Comparison of ENCODE assay signal across 21 cellular contexts in the genomic region with DNA sequence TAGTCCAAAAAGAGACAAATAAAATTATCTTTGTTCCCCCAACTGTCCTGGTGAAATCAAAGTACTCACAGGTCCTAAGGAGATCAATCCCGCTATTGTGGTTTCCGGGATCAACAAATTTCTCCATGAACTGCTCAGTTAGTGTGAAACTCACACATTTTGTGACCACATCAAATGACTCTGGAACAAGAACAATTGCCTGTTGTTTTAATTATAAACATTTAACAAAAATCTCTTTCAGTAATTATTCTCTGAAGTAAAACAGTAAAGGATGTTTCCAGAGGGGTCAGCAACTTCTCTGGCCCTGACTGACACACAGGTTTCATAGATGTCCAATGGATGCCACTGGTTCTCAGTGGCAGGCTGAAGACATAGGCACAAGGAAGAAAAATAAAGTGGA. TPM values are rescaled to one million over a fixed set of nuclear protein-coding genes. Genes with fewer than 3 reads are reported as not detected.
DNase-seq lines count a peak whose midpoint lies in the region; ATAC-seq and TF ChIP-seq lines count a peak whose summit lies in the region.
"Had no signal": no experiment of that assay in that cellular context is flagged by ENCODE, and none has a peak within 500 bp of the region (broad histone marks: within the 10 kb centered on the region; RNA-seq: fewer than 3 reads in every experiment).

No MANE protein-coding gene starts in this region.

- no peak for TF ChIP-seq CTCF in brain microvascular endothelial cell (IDR thresholded peaks at IDR 0.05; ENCODE audit: low read depth, low read length, missing control alignments)

- H3K4me3 ChIP-seq in brain microvascular endothelial cell (ENCODE audit: low read depth, low read length), result no peak overlapping the region
- H3K4me3 ChIP-seq: adrenal gland, left lung, MG63, right lobe of liver had no signal

- DNase-seq in activated naive CD4-positive, alpha-beta T cell (lab: John Stamatoyannopoulos, UW), result no peak
- no peak for DNase-seq in activated T-helper 2 cell treated with anti-CD3 and anti-CD28 coated beads, Interferon-gamma antibody, Interleukin-2, Interleukin-4, amounts not matched to agents 10 μg/mL and 5 μg/mL and 100 μg/mL, durations not matched to agents 14 hours and 24 hours and 36 hours (ENCODE audit: low spot score)
- DNase-seq in head of caudate nucleus (peak in 26 of 42 donors; percentile 13 to 80 (median 46)), NCI-H1694 treated with DMSO at 0.1 percent for 48 hours (lab: John Stamatoyannopoulos, UW) (no peak), brain microvascular endothelial cell (no peak)
- DNase-seq: adrenal gland, Caco-2, EL, left lung, MG63, NCI-H187 treated with DMSO at 0.1 percent for 48 hours, NCI-H446, right lobe of liver, SW 1271 had no signal

- H3K4me3 Mint-ChIP-seq in activated naive CD4-positive, alpha-beta T cell treated with anti-CD3 and anti-CD28 coated beads, Interleukin-2, amount 50 U/mL, for 24 hours, result peak overlapping the region; percentile 99
- peak overlapping the region; percentile 92 for H3K4me3 Mint-ChIP-seq in activated T-helper 2 cell treated with anti-CD3 and anti-CD28 coated beads, Interferon-gamma antibody, Interleukin-2, Interleukin-4, amounts not matched to agents 10 μg/mL and 5 μg/mL and 100 μg/mL, durations not matched to agents 14 hours and 24 hours and 36 hours (ENCODE audit: low read depth)

- no peaks in the 10 kb centered on the region for H3K27me3 Mint-ChIP-seq in activated naive CD4-positive, alpha-beta T cell treated with anti-CD3 and anti-CD28 coated beads, Interleukin-2, amount 50 U/mL, for 24 hours
- H3K27me3 Mint-ChIP-seq in activated T-helper 2 cell treated with anti-CD3 and anti-CD28 coated beads, Interferon-gamma antibody, Interleukin-2, Interleukin-4, amounts not matched to agents 10 μg/mL and 5 μg/mL and 100 μg/mL, durations not matched to agents 14 hours and 24 hours and 36 hours (ENCODE audit: low read depth), result no peaks in the 10 kb centered on the region

- H3K27me3 ChIP-seq in brain microvascular endothelial cell (replicated peaks), result no peaks in the 10 kb centered on the region
- H3K27me3 ChIP-seq: adrenal gland, left lung, MG63, right lobe of liver had no signal

- intact Hi-C loops in activated T-helper 2 cell treated with anti-CD3 and anti-CD28 coated beads, Interferon-gamma antibody, Interleukin-2, Interleukin-4, amounts not matched to agents 10 μg/mL and 5 μg/mL and 100 μg/mL, durations not matched to agents 14 hours and 24 hours and 36 hours (cut with micrococcal nuclease), result no loop called here
- intact Hi-C loops in head of caudate nucleus (cut with DNase I), result no loop called here

- H3K27ac ChIP-seq in temporal lobe (ENCODE audit: low read depth, low read length), result peak overlapping the region; percentile 99
- no peak overlapping the region for H3K27ac ChIP-seq in brain microvascular endothelial cell
- H3K27ac ChIP-seq: adrenal gland, left lung, right lobe of liver, VCaP had no signal

- no peak for ATAC-seq in GM21381 (IDR thresholded peaks at IDR 0.05; ENCODE audit: unreplicated experiment)
- ATAC-seq: HepG2, left lung, right lobe of liver had no signal

- H3K4me1 Mint-ChIP-seq in activated naive CD4-positive, alpha-beta T cell treated with anti-CD3 and anti-CD28 coated beads, Interleukin-2, amount 50 U/mL, for 24 hours, result peaks cover 68% of the 10 kb centered on the region
- peaks cover 66% of the 10 kb centered on the region for H3K4me1 Mint-ChIP-seq in activated T-helper 2 cell treated with anti-CD3 and anti-CD28 coated beads, Interferon-gamma antibody, Interleukin-2, Interleukin-4, amounts not matched to agents 10 μg/mL and 5 μg/mL and 100 μg/mL, durations not matched to agents 14 hours and 24 hours and 36 hours (ENCODE audit: low read depth)

- peak overlapping the region; percentile 76 for H3K27ac Mint-ChIP-seq in activated naive CD4-positive, alpha-beta T cell treated with anti-CD3 and anti-CD28 coated beads, Interleukin-2, amount 50 U/mL, for 24 hours
- H3K27ac Mint-ChIP-seq in activated T-helper 2 cell treated with anti-CD3 and anti-CD28 coated beads, Interferon-gamma antibody, Interleukin-2, Interleukin-4, amounts not matched to agents 10 μg/mL and 5 μg/mL and 100 μg/mL, durations not matched to agents 14 hours and 24 hours and 36 hours, result peak overlapping the region; percentile 79

- in situ Hi-C loops in brain microvascular endothelial cell (cut with HindIII; ENCODE audit: low pct_ligation_motif_present, low sequenced_read_pairs), result no loop called here

- peaks cover 52% of the 10 kb centered on the region for H3K36me3 Mint-ChIP-seq in activated naive CD4-positive, alpha-beta T cell treated with anti-CD3 and anti-CD28 coated beads, Interleukin-2, amount 50 U/mL, for 24 hours
- peaks cover 88% of the 10 kb centered on the region for H3K36me3 Mint-ChIP-seq in activated T-helper 2 cell treated with anti-CD3 and anti-CD28 coated beads, Interferon-gamma antibody, Interleukin-2, Interleukin-4, amounts not matched to agents 10 μg/mL and 5 μg/mL and 100 μg/mL, durations not matched to agents 14 hours and 24 hours and 36 hours (ENCODE audit: low read depth)

- peaks cover 20% of the 10 kb centered on the region for H3K36me3 ChIP-seq in brain microvascular endothelial cell (replicated peaks)

- H3K9me3 Mint-ChIP-seq in activated naive CD4-positive, alpha-beta T cell treated with anti-CD3 and anti-CD28 coated beads, Interleukin-2, amount 50 U/mL, for 24 hours, result no peaks in the 10 kb centered on the region
- no peaks in the 10 kb centered on the region for H3K9me3 Mint-ChIP-seq in activated T-helper 2 cell treated with anti-CD3 and anti-CD28 coated beads, Interferon-gamma antibody, Interleukin-2, Interleukin-4, amounts not matched to agents 10 μg/mL and 5 μg/mL and 100 μg/mL, durations not matched to agents 14 hours and 24 hours and 36 hours

RNA-seq across cellular contexts. Expression of gene CLDND1, which starts 3.9 kb away (rescaled TPM):
- 326 and 338 TPM in 2 replicates for total RNA-seq in activated T-helper 2 cell treated with anti-CD3 and anti-CD28 coated beads, Interferon-gamma antibody, Interleukin-2, Interleukin-4, amounts not matched to agents 10 μg/mL and 5 μg/mL and 100 μg/mL, durations not matched to agents 14 hours and 24 hours and 36 hours
- 79.4 TPM for total RNA-seq in temporal lobe

RNA-seq across cellular contexts. Expression of gene GPR15, which starts 13.0 kb away (rescaled TPM):
- total RNA-seq in activated T-helper 2 cell treated with anti-CD3 and anti-CD28 coated beads, Interferon-gamma antibody, Interleukin-2, Interleukin-4, amounts not matched to agents 10 μg/mL and 5 μg/mL and 100 μg/mL, durations not matched to agents 14 hours and 24 hours and 36 hours, result 10.0 and 10.5 TPM in 2 replicates
- total RNA-seq in temporal lobe, result not detected
- total RNA-seq: Caco-2, fibroblast of villous mesenchyme, HepG2, osteoblast, right lobe of liver had no signal

RNA-seq across cellular contexts. Expression of gene OR5K2, which starts 21.3 kb away (rescaled TPM):
- total RNA-seq in activated T-helper 2 cell treated with anti-CD3 and anti-CD28 coated beads, Interferon-gamma antibody, Interleukin-2, Interleukin-4, amounts not matched to agents 10 μg/mL and 5 μg/mL and 100 μg/mL, durations not matched to agents 14 hours and 24 hours and 36 hours, result not detected in 2 replicates
- total RNA-seq in temporal lobe, result not detected
- total RNA-seq: adrenal gland, Caco-2, fibroblast of villous mesenchyme, HepG2, left lung, osteoblast, right lobe of liver had no signal

RNA-seq across cellular contexts. Expression of gene OR5K1, which starts 55.8 kb away (rescaled TPM):
- not detected in 2 replicates for total RNA-seq in activated T-helper 2 cell treated with anti-CD3 and anti-CD28 coated beads, Interferon-gamma antibody, Interleukin-2, Interleukin-4, amounts not matched to agents 10 μg/mL and 5 μg/mL and 100 μg/mL, durations not matched to agents 14 hours and 24 hours and 36 hours
- not detected for total RNA-seq in temporal lobe
- total RNA-seq: adrenal gland, Caco-2, fibroblast of villous mesenchyme, HepG2, left lung, osteoblast, right lobe of liver had no signal

Comparison
In these comparisons a context has a peak if more than half of its experiments do, and no peak if none do; other contexts are left out.
1. DNase-seq: peak in head of caudate nucleus (26 of 42); none in activated naive CD4-positive, alpha-beta T cell (0 of 4), activated T-helper 2 cell treated with anti-CD3 and anti-CD28 coated beads, Interferon-gamma antibody, Interleukin-2, Interleukin-4, amounts not matched to agents 10 μg/mL and 5 μg/mL and 100 μg/mL, durations not matched to agents 14 hours and 24 hours and 36 hours (single experiment), NCI-H1694 treated with DMSO at 0.1 percent for 48 hours (single experiment) and brain microvascular endothelial cell (single experiment).
2. RNA of gene GPR15, which starts 13.0 kb away (total RNA-seq): 10.0 to 10.5 TPM in activated T-helper 2 cell treated with anti-CD3 and anti-CD28 coated beads, Interferon-gamma antibody, Interleukin-2, Interleukin-4, amounts not matched to agents 10 μg/mL and 5 μg/mL and 100 μg/mL, durations not matched to agents 14 hours and 24 hours and 36 hours; not detected in temporal lobe (single experiment); every median in the first group is over 10 times any median in the second.